ENCODE assay signal across 1 cellular context in the genomic region with DNA sequence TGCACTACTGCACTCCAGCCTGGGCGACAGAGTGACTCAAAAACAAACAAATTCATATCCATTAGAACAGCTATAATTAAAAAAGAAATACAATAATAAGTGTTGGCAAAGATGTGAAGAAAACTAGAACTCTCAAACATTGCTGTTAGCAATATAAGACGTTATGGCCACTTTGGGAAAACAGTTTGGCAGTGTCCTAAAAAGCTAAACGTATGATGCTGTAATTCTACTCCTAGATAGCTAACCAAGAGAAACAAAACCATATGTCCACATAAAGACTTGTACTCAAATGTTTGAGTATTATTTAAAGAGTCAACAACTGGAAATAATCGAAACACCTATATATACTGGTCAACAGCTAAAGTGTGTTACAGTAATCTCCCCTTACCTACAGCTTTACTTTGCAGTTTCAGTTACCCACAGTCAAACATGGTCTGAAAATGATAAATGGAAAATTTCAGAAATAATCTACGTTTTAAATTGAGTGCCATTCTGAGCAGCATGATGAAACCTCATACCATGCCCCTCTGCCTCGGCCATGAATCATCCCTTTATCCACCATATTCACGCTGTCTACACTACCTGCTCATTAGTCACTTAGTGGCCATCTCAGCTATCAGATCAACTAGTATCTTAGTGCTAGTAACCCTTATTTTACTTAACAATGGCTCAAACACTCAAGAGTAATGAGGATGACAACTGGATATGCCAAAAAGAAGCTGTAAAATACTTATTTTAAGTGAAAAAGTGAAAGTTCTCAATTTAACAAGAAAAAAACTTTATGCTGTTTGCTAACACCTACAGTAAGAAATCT.
TF ChIP-seq lines count a peak whose summit lies in the region.

No MANE protein-coding gene starts in this region.

TF ChIP-seq in K562, 482 proteins besides CTCF, POLR2A, EP300 and RAD21 (continued from another document):
- TF ChIP-seq ZNF431 (CRISPR knock-in tag; IDR thresholded peaks at IDR 0.05) (no peak), HNRNPH1 (optimal IDR thresholded peaks at IDR 0.05; ENCODE audit: low read depth, low read length) (no peak), DIDO1 (tag; IDR thresholded peaks at IDR 0.05; ENCODE audit: low read depth) (no peak)
TF ChIP-seq in K562: peak in this region for 34.
